In genomic region chrX:68432648-68433047, GRCh38 we compare ENCODE assay signal across 8 cellular contexts. TPM values are rescaled to one million over a fixed set of nuclear protein-coding genes. Genes with fewer than 3 reads are reported as not detected.
DNase-seq lines count a peak whose midpoint lies in the region; ATAC-seq, FAIRE-seq and TF ChIP-seq lines count a peak whose summit lies in the region.

No MANE protein-coding gene starts in this region.

- DNase-seq in AG20443 (ENCODE audit: low spot score) (peak; percentile 21), Peyer's patch (no peak), endothelial cell of umbilical vein (ENCODE audit: low read depth, low spot score) (peak; percentile 33), DMS 273 (lab: John Stamatoyannopoulos, UW; ENCODE audit: unreplicated experiment) (no peak), NCI-H524 (lab: John Stamatoyannopoulos, UW) (no peak)
- DNase-seq in naive thymus-derived CD4-positive, alpha-beta T cell, result no peak
- DNase-seq in stimulated activated CD4-positive, alpha-beta T cell treated with anti-CD3 and anti-CD28 coated beads, Interleukin-2, amount 100 ng/mL, for 48 hours, result no peak

- dilution Hi-C loops in endothelial cell of umbilical vein (cut with MboI; ENCODE audit: extremely low pct_ligation_motif_present, low sequenced_read_pairs), result no loop called here

- H3K9me1 ChIP-seq in endothelial cell of umbilical vein (replicated peaks; ENCODE audit: control insufficient read depth, extremely low read depth, insufficient read depth, low read length), result no peaks in the 10 kb centered on the region

- CTCF ChIA-PET in endothelial cell of umbilical vein (lab: Charles Lee), result interaction anchor here (1.1 to 2.0 kb wide), 4 partner anchors 9 to 236 kb away, joined by 3 to 11 read pairs (median 6); no protein-coding TSS in a partner anchor
- CTCF ChIA-PET in naive thymus-derived CD4-positive, alpha-beta T cell (lab: Charles Lee), result no interaction called here

- FAIRE-seq in endothelial cell of umbilical vein (lab: Jason Lieb, UNC), result no peak

- peak in 1 of 6 experiments; percentile 3 for TF ChIP-seq CTCF in Peyer's patch (IDR thresholded peaks at IDR 0.05)
- no peak for TF ChIP-seq CTCF in endothelial cell of umbilical vein (IDR thresholded peaks at IDR 0.05; ENCODE audit: extremely low read depth in 1 of 2, insufficient read depth in 1 of 2, low read depth in 1 of 2, low read length in 2 of 2)

- H3K4me3 ChIP-seq in Peyer's patch (peak overlapping the region; percentile 33 to 65 (median 49)), endothelial cell of umbilical vein (replicated peaks in 1 of 3; ENCODE audit: insufficient read depth in 1 of 3, low read depth in 1 of 3, low read length in 3 of 3) (peak overlapping the region; percentile 44 to 62 (median 59))
- no peak overlapping the region for H3K4me3 ChIP-seq in naive thymus-derived CD4-positive, alpha-beta T cell (ENCODE audit: low read length)

- no peaks in the 10 kb centered on the region for H3K79me2 ChIP-seq in endothelial cell of umbilical vein (ENCODE audit: control insufficient read depth, insufficient read depth, low read length)

- H3K4me1 ChIP-seq in Peyer's patch, result no peaks in the 10 kb centered on the region
- peaks cover 9% of the 10 kb centered on the region for H3K4me1 ChIP-seq in endothelial cell of umbilical vein (ENCODE audit: control insufficient read depth, extremely low read depth, insufficient read depth, low read length)
- H3K4me1 ChIP-seq in naive thymus-derived CD4-positive, alpha-beta T cell (ENCODE audit: control insufficient read depth in 2 of 2, insufficient read depth in 2 of 2, low read length in 2 of 2), result no peaks in the 10 kb centered on the region

- POLR2A ChIA-PET in endothelial cell of umbilical vein (lab: Charles Lee), result no interaction called here
- POLR2A ChIA-PET in naive thymus-derived CD4-positive, alpha-beta T cell (lab: Charles Lee), result no interaction called here

- H3K27ac ChIP-seq in Peyer's patch, result peak overlapping the region in 3 of 4 donors; percentile 36 to 88 (median 86)
- no peak overlapping the region for H3K27ac ChIP-seq in endothelial cell of umbilical vein (ENCODE audit: insufficient read depth, low read depth, low read length)
- no peak overlapping the region for H3K27ac ChIP-seq in naive thymus-derived CD4-positive, alpha-beta T cell (ENCODE audit: low read depth, low read length)

- peak overlapping the region; percentile 73 for H3K9ac ChIP-seq in endothelial cell of umbilical vein (replicated peaks; ENCODE audit: extremely low read depth, insufficient read depth, low read length)

- peaks cover 0 to 8% (median 4%) of the 10 kb centered on the region in 7 donors for H3K4me1 Mint-ChIP-seq in naive thymus-derived CD4-positive, alpha-beta T cell

- H3K4me2 ChIP-seq in endothelial cell of umbilical vein (ENCODE audit: insufficient read depth, low read length), result peak overlapping the region; percentile 58

- H3K27ac Mint-ChIP-seq in naive thymus-derived CD4-positive, alpha-beta T cell, result no peak overlapping the region

- no peaks in the 10 kb centered on the region for H3K9me3 ChIP-seq in Peyer's patch
- no peaks in the 10 kb centered on the region for H3K9me3 ChIP-seq in endothelial cell of umbilical vein (replicated peaks; ENCODE audit: control insufficient read depth, insufficient read depth, low read length)
- no peaks in the 10 kb centered on the region for H3K9me3 ChIP-seq in naive thymus-derived CD4-positive, alpha-beta T cell (ENCODE audit: control insufficient read depth in 2 of 3, low read length in 3 of 3)

- intact Hi-C loops in endothelial cell of umbilical vein (cut with micrococcal nuclease), result loop anchor here (1.0 to 5.0 kb wide), 3 partner anchors 9 to 65 kb away; partner anchors contain the start of gene YIPF6
- intact Hi-C loops in naive thymus-derived CD4-positive, alpha-beta T cell (cut with micrococcal nuclease), result no loop called here

- H3K36me3 Mint-ChIP-seq in naive thymus-derived CD4-positive, alpha-beta T cell, result peaks cover 0 to 4% (median 0%) of the 10 kb centered on the region in 5 donors

- ATAC-seq in naive thymus-derived CD4-positive, alpha-beta T cell, result no peak
- ATAC-seq in HG03565 (IDR thresholded peaks at IDR 0.05; ENCODE audit: unreplicated experiment), result no peak

- peaks cover 34 to 51% (median 44%) of the 10 kb centered on the region in 5 donors for H3K27me3 Mint-ChIP-seq in naive thymus-derived CD4-positive, alpha-beta T cell

- peak overlapping the region; percentile 79 for H2AFZ ChIP-seq in endothelial cell of umbilical vein (ENCODE audit: low read depth, low read length)

- H4K20me1 ChIP-seq in endothelial cell of umbilical vein (replicated peaks; ENCODE audit: control insufficient read depth, extremely low read depth, insufficient read depth, low read length), result no peaks in the 10 kb centered on the region

- no peaks in the 10 kb centered on the region for H3K27me3 ChIP-seq in Peyer's patch
- no peaks in the 10 kb centered on the region for H3K27me3 ChIP-seq in endothelial cell of umbilical vein (ENCODE audit: control insufficient read depth in 2 of 2, insufficient read depth in 2 of 2, low read length in 2 of 2)
- H3K27me3 ChIP-seq in naive thymus-derived CD4-positive, alpha-beta T cell (ENCODE audit: control insufficient read depth in 2 of 2, insufficient read depth in 2 of 2, low read length in 2 of 2), result peaks cover 0 to 4% of the 10 kb centered on the region in 2 donors

- peak overlapping the region; percentile 70 to 83 (median 80) for H3K4me3 Mint-ChIP-seq in naive thymus-derived CD4-positive, alpha-beta T cell

- TF ChIP-seq POLR2A in Peyer's patch (IDR thresholded peaks at IDR 0.05) (no peak), endothelial cell of umbilical vein (IDR thresholded peaks at IDR 0.05; ENCODE audit: low read depth, low read length) (no peak)

- TSS peak; percentile 55 for BruUV-seq in endothelial cell of umbilical vein (replicated peaks; lab: Mats Ljungman, UMichigan)

- peaks cover 0 to 3% (median 0%) of the 10 kb centered on the region in 11 donors for H3K9me3 Mint-ChIP-seq in naive thymus-derived CD4-positive, alpha-beta T cell

- H3K36me3 ChIP-seq in Peyer's patch, result no peaks in the 10 kb centered on the region
- H3K36me3 ChIP-seq in endothelial cell of umbilical vein (ENCODE audit: control insufficient read depth in 2 of 2, extremely low read depth in 1 of 2, insufficient read depth in 2 of 2, low read length in 2 of 2), result no peaks in the 10 kb centered on the region
- H3K36me3 ChIP-seq in naive thymus-derived CD4-positive, alpha-beta T cell (ENCODE audit: control insufficient read depth in 2 of 3, insufficient read depth in 3 of 3, low read length in 3 of 3), result no peaks in the 10 kb centered on the region

TF ChIP-seq in endothelial cell of umbilical vein, 7 proteins besides CTCF, POLR2A, EP300 and RAD21:
- TF ChIP-seq MAX (IDR thresholded peaks at IDR 0.05; ENCODE audit: insufficient read depth, insufficient read length) (no peak), JUN (IDR thresholded peaks at IDR 0.05; ENCODE audit: borderline replicate concordance, insufficient read depth, insufficient read length, low read depth) (no peak), POLR2AphosphoS5 (IDR thresholded peaks at IDR 0.05; ENCODE audit: insufficient read depth, low read depth, low read length) (no peak), FOS (IDR thresholded peaks at IDR 0.05; ENCODE audit: borderline replicate concordance, insufficient read depth, low read length) (no peak), EZH2 (IDR thresholded peaks at IDR 0.05; ENCODE audit: borderline replicate concordance, low read depth, low read length, severe bottlenecking) (no peak), MYC (IDR thresholded peaks at IDR 0.05; ENCODE audit: low read depth, low read length) (no peak), GATA2 (IDR thresholded peaks at IDR 0.05; ENCODE audit: insufficient read depth, insufficient read length, low read depth, low read length) (no peak)

RNA-seq across cellular contexts. Expression of gene OPHN1, which starts 0.6 kb away (rescaled TPM):
- total RNA-seq in Peyer's patch (10 to 100 TPM in 1 of 4 donors, 1 to 10 TPM in 3; 3.9 to 20.6 (median 6.7) TPM), endothelial cell of umbilical vein (6.2 and 6.7 TPM in 2 replicates)
- polyA plus RNA-seq in endothelial cell of umbilical vein, result 3.2 and 3.9 TPM in 2 replicates
- polyA plus RNA-seq in endothelial cell of umbilical vein (2011; cell fraction: cytosol; rRNA removed), result 2.6 TPM in 2 replicates
- 8.7 and 9.8 TPM in 2 replicates for polyA plus RNA-seq in endothelial cell of umbilical vein (2011; cell fraction: nucleus; rRNA removed)
- 3.6 and 4.3 TPM in 2 replicates for polyA plus RNA-seq in endothelial cell of umbilical vein (2012)
- 9.0 and 13.2 TPM in 2 replicates for polyA minus RNA-seq in endothelial cell of umbilical vein
- 21.0 TPM for polyA minus RNA-seq in endothelial cell of umbilical vein (2011; cell fraction: cytosol; rRNA and poly(A)+ RNA removed)
- 16.9 and 18.3 TPM in 2 replicates for polyA minus RNA-seq in endothelial cell of umbilical vein (2011; cell fraction: nucleus; rRNA and poly(A)+ RNA removed)
- total RNA-seq in naive thymus-derived CD4-positive, alpha-beta T cell, result under 1 TPM; 0.05 to 0.32 (median 0.16) TPM
- polyA plus RNA-seq in naive thymus-derived CD4-positive, alpha-beta T cell, result not detected

Comparison
In these comparisons a context has a peak if more than half of its experiments do, and no peak if none do; other contexts are left out.
1. DNase-seq: peak in AG20443 (single experiment) and endothelial cell of umbilical vein (single experiment); none in Peyer's patch (0 of 3), naive thymus-derived CD4-positive, alpha-beta T cell (0 of 9), stimulated activated CD4-positive, alpha-beta T cell treated with anti-CD3 and anti-CD28 coated beads, Interleukin-2, amount 100 ng/mL, for 48 hours (0 of 2), DMS 273 (single experiment) and NCI-H524 (0 of 2).
2. H3K27ac ChIP-seq: peak in Peyer's patch (3 of 4); none in endothelial cell of umbilical vein (single experiment) and naive thymus-derived CD4-positive, alpha-beta T cell (single experiment).